ENCODE assay signal across 8 cellular contexts in the genomic region with DNA sequence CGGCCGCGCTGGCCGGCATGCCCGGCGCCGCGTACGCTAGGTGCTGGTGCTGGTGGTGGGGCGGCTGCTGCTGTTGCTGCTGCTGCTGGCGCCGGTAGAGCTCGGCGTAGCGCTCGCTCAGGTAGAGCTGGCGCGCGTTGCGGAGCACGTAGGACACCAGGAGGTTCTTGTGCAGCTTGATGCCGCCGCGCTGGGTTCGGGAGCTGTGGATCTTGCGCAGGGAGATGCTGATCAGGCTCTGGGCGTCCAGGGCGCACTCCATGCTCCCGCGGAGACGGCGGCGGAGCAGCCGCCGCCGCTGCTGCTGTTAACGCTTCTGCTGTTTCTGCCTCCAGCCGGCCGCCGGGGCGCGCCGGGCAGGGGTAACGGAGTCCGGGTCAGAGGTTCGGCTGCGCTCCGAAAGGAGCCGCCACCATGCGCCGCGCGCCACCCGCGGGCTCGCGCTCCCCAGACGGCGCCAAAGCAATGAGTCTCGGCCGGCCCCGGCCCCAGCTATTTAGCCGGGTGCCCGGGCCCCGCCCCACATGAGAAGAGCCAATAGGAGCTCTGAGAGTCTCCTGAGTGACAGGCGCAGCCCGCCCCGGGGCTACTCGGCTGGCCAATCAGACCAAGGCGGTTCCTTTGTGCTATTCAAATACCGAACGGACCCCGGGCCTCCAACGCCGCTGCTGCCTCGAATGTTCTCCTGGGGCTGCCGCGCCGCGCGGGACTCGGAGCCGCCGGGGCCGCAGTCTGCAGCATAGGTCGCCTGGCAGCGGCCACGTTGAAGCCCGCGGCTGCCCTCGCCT.
A peak's percentile ranks its signal among the peaks of the same experiment; 100 is the strongest.
DNase-seq lines count a peak whose midpoint lies in the region; TF ChIP-seq lines count a peak whose summit lies in the region.

A gene (minus strand): TSS at position 471 of the 788 bp plus-strand sequence. CDS start 209 bp downstream, at position 262.

- peaks cover 24% of the 10 kb centered on the region for H3K27me3 Mint-ChIP-seq in nephron (ENCODE audit: low read depth)

- H3K27ac Mint-ChIP-seq in nephron: peak within 1 kb of the TSS; percentile 99

- H3K9me3 Mint-ChIP-seq in nephron: no peaks in the 10 kb centered on the region

- TF ChIP-seq CTCF in LNCAP (IDR thresholded peaks at IDR 0.05) (0 out of 2 replicates have a peak, but pooled peaks have one; percentile 15), RWPE1 (conservative IDR thresholded peaks at IDR 0.05; ENCODE audit: low read depth) (no peak), fibroblast of pulmonary artery (IDR thresholded peaks at IDR 0.05; ENCODE audit: low read length, missing control alignments) (no peak), nephron (IDR thresholded peaks at IDR 0.05; ENCODE audit: unreplicated experiment in 3 of 3) (no peak)

- CTCF ChIA-PET in RWPE1 (lab: Yijun Ruan, JAX): interaction anchor here (0.5 to 2.2 kb wide), 9 partner anchors 8 to 461 kb away, joined by 3 to 6 read pairs (median 3); no protein-coding TSS in a partner anchor

- no peaks in the 10 kb centered on the region for H3K36me3 Mint-ChIP-seq in nephron (ENCODE audit: low read depth)

- H3K4me1 Mint-ChIP-seq in nephron: peaks cover 32% of the 10 kb centered on the region

- peak within 1 kb of the TSS; percentile 99 for H3K27ac ChIP-seq in RWPE1

- peak within 1 kb of the TSS; percentile 95 to 97 (median 97) for H3K4me3 Mint-ChIP-seq in nephron

- POLR2A ChIA-PET in RWPE1 (lab: Yijun Ruan, JAX; ENCODE audit: low non-redundant PET): interaction anchor here (0.5 to 5.8 kb wide), 26 partner anchors 9 to 446 kb away, joined by 3 to 81 read pairs (median 4); no protein-coding TSS in a partner anchor

- H3K4me3 ChIP-seq in fibroblast of pulmonary artery (replicated peaks; ENCODE audit: low read depth, low read length): peak within 1 kb of the TSS; percentile 88

- DNase-seq in EH (ENCODE audit: low read depth) (peak; percentile 95), GOT3 (lab: John Stamatoyannopoulos, UW) (peak; percentile 73), RWPE1 (ENCODE audit: low spot score) (peak; percentile 100), fibroblast of pulmonary artery (ENCODE audit: low read depth) (peak; percentile 96)
- peak; percentile 89 for DNase-seq in activated T-helper 9 cell treated with anti-CD3 and anti-CD28 coated beads, Interleukin-2, amount 50 U/mL, for 16 hours (ENCODE audit: low read depth)
- DNase-seq in stimulated activated naive CD4-positive, alpha-beta T cell treated with Interleukin-2 at 50 U/mL for 16 hours (lab: John Stamatoyannopoulos, UW): peak; percentile 88

Comparison
In these comparisons a context has a peak if more than half of its experiments do, and no peak if none do; other contexts are left out.
1. Peak in every context shown above with its lines: DNase-seq, H3K4me3 ChIP-seq and H3K27ac ChIP-seq.